ENCODE assay signal across 1 cellular context in the genomic region with DNA sequence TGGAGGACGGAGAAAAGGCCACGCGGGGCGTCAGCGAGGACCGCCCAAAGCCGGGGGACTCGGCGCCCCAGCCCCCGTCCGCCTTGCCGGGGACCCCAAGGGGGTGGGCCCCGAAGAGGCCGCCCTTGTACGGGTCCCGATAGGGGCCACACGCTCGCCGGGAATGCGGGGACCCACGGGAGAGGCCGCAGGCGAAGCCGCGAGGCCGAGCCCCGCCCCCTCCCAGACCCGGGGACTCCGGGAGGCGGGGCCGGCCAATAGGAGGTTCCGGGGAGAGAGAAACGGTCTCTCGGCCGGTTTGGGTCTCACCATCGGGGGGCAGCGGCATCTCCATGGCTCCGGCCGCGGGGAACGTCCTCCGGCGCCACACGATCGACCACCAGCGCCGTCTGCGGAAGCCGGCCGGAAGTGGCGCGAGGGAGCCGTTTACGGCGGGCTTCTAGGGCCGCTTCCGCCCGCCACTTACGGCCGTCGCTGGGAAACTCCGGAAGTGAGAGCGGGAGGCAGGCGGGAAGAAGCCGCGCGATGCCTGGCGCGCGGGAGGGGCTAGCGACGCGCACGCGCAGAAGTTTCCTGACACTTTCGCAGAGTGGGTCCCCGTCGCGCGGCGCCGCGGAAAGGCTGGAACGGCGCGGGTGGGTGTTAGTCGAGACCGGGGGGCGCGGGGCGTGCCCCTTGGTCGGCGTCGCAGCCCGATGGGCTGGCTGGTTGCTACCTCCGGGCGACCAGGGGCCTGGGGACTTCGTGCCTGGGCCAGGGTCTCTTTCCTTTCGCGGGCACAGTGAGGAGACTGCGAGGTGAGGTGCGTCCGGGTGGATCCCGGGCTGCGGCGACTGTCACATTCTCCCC.
A peak's percentile ranks its signal among the peaks of the same experiment; 100 is the strongest.
TF ChIP-seq lines count a peak whose summit lies in the region.

A gene with protein sequence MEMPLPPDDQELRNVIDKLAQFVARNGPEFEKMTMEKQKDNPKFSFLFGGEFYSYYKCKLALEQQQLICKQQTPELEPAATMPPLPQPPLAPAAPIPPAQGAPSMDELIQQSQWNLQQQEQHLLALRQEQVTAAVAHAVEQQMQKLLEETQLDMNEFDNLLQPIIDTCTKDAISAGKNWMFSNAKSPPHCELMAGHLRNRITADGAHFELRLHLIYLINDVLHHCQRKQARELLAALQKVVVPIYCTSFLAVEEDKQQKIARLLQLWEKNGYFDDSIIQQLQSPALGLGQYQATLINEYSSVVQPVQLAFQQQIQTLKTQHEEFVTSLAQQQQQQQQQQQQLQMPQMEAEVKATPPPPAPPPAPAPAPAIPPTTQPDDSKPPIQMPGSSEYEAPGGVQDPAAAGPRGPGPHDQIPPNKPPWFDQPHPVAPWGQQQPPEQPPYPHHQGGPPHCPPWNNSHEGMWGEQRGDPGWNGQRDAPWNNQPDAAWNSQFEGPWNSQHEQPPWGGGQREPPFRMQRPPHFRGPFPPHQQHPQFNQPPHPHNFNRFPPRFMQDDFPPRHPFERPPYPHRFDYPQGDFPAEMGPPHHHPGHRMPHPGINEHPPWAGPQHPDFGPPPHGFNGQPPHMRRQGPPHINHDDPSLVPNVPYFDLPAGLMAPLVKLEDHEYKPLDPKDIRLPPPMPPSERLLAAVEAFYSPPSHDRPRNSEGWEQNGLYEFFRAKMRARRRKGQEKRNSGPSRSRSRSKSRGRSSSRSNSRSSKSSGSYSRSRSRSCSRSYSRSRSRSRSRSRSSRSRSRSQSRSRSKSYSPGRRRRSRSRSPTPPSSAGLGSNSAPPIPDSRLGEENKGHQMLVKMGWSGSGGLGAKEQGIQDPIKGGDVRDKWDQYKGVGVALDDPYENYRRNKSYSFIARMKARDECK (minus strand): TSS at position 393 of the 849 bp plus-strand sequence. CDS start 59 bp downstream, at position 334.

TF ChIP-seq in K562, 482 proteins besides CTCF, POLR2A, EP300 and RAD21 (continued from another document and continues in another):
- TF ChIP-seq, protein P1, sequence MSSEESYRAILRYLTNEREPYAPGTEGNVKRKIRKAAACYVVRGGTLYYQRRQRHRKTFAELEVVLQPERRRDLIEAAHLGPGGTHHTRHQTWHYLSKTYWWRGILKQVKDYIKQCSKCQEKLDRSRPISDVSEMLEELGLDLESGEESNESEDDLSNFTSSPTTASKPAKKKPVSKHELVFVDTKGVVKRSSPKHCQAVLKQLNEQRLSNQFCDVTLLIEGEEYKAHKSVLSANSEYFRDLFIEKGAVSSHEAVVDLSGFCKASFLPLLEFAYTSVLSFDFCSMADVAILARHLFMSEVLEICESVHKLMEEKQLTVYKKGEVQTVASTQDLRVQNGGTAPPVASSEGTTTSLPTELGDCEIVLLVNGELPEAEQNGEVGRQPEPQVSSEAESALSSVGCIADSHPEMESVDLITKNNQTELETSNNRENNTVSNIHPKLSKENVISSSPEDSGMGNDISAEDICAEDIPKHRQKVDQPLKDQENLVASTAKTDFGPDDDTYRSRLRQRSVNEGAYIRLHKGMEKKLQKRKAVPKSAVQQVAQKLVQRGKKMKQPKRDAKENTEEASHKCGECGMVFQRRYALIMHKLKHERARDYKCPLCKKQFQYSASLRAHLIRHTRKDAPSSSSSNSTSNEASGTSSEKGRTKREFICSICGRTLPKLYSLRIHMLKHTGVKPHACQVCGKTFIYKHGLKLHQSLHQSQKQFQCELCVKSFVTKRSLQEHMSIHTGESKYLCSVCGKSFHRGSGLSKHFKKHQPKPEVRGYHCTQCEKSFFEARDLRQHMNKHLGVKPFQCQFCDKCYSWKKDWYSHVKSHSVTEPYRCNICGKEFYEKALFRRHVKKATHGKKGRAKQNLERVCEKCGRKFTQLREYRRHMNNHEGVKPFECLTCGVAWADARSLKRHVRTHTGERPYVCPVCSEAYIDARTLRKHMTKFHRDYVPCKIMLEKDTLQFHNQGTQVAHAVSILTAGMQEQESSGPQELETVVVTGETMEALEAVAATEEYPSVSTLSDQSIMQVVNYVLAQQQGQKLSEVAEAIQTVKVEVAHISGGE (CRISPR knock-in tag; IDR thresholded peaks at IDR 0.05): peak in 2 of 3 experiments; percentile 17 to 70; a peak in 3 of 6 replicates
- TF ChIP-seq HCFC1 (IDR thresholded peaks at IDR 0.05; ENCODE audit: low read depth, low read length) (peak; percentile 71), SAP30 (IDR thresholded peaks at IDR 0.05; ENCODE audit: borderline replicate concordance, insufficient read depth, low read depth, low read length, poor library complexity, severe bottlenecking) (peak; percentile 76), ZFX (CRISPR knock-in tag; IDR thresholded peaks at IDR 0.05) (peak; percentile 74), ELF2 (CRISPR knock-in tag; IDR thresholded peaks at IDR 0.05) (peak; percentile 91), CCNT2 (IDR thresholded peaks at IDR 0.05; ENCODE audit: borderline replicate concordance, extremely low read depth, insufficient read length, low read depth, low read length) (peak; percentile 87), GABPA (tag; conservative IDR thresholded peaks at IDR 0.05; ENCODE audit: low read depth) (peak; percentile 98), FOXP1 (CRISPR knock-in tag; IDR thresholded peaks at IDR 0.05) (0 out of 2 replicates have a peak, but pooled peaks have one; percentile 51), ZNF695 (CRISPR knock-in tag; IDR thresholded peaks at IDR 0.05) (peak; percentile 62; the same call in 1 of the 2 replicates), MXI1 (IDR thresholded peaks at IDR 0.05; ENCODE audit: low read depth, low read length) (0 out of 2 replicates have a peak, but pooled peaks have one; percentile 40), MBD2 (IDR thresholded peaks at IDR 0.05; ENCODE audit: borderline replicate concordance, low read depth) (peak; percentile 49; the same call in 1 of the 2 replicates), ZC3H11A (IDR thresholded peaks at IDR 0.05; ENCODE audit: low read depth, low read length) (no peak), ZNF316 (IDR thresholded peaks at IDR 0.05) (no peak), NONO (IDR thresholded peaks at IDR 0.05; ENCODE audit: low read depth in 2 of 2, low read length in 1 of 2) (peak; percentile 22 to 47; a peak in 2 of 4 replicates), ZNF766 (CRISPR knock-in tag; conservative IDR thresholded peaks at IDR 0.05) (0 out of 2 replicates have a peak, but pooled peaks have one; percentile 20), SMAD1 (IDR thresholded peaks at IDR 0.05; ENCODE audit: low read depth, low read length, partially characterized antibody) (peak; percentile 18), SRF (CRISPR knock-in tag; IDR thresholded peaks at IDR 0.05) (peak in 1 of 2 experiments; percentile 83; a peak in 2 of 4 replicates), MEF2A (IDR thresholded peaks at IDR 0.05; ENCODE audit: control insufficient read depth, low read depth, low read length) (no peak), TEAD1 (CRISPR knock-in tag; IDR thresholded peaks at IDR 0.05) (peak in 1 of 2 experiments; percentile 43; a peak in 1 of 4 replicates), NR3C1 (CRISPR knock-in tag; IDR thresholded peaks at IDR 0.05) (no peak), MAZ (CRISPR knock-in tag; conservative IDR thresholded peaks at IDR 0.05 in 1 of 2, IDR thresholded peaks at IDR 0.05 in 1 of 2) (peak; percentile 45 to 79), ZNF76 (CRISPR knock-in tag; IDR thresholded peaks at IDR 0.05; ENCODE audit: borderline replicate concordance) (no peak), L3MBTL2 (IDR thresholded peaks at IDR 0.05) (peak; percentile 88), HDAC1 (IDR thresholded peaks at IDR 0.05) (peak in 1 of 2 experiments; percentile 57; a peak in 1 of 4 replicates), CHD1 (IDR thresholded peaks at IDR 0.05; ENCODE audit: low read length) (peak; percentile 25), ZNF212 (CRISPR knock-in tag; IDR thresholded peaks at IDR 0.05) (no peak), SIN3A (IDR thresholded peaks at IDR 0.05; ENCODE audit: borderline replicate concordance in 2 of 2, control insufficient read depth in 1 of 2, low read depth in 2 of 2, low read length in 2 of 2) (peak; percentile 45 to 89; a peak in 2 of 4 replicates), CHD2 (IDR thresholded peaks at IDR 0.05; ENCODE audit: low read depth, low read length) (peak; percentile 92), ZNF224 (CRISPR knock-in tag; IDR thresholded peaks at IDR 0.05) (0 out of 2 replicates have a peak, but pooled peaks have one; percentile 50)
- TF ChIP-seq, protein P2, sequence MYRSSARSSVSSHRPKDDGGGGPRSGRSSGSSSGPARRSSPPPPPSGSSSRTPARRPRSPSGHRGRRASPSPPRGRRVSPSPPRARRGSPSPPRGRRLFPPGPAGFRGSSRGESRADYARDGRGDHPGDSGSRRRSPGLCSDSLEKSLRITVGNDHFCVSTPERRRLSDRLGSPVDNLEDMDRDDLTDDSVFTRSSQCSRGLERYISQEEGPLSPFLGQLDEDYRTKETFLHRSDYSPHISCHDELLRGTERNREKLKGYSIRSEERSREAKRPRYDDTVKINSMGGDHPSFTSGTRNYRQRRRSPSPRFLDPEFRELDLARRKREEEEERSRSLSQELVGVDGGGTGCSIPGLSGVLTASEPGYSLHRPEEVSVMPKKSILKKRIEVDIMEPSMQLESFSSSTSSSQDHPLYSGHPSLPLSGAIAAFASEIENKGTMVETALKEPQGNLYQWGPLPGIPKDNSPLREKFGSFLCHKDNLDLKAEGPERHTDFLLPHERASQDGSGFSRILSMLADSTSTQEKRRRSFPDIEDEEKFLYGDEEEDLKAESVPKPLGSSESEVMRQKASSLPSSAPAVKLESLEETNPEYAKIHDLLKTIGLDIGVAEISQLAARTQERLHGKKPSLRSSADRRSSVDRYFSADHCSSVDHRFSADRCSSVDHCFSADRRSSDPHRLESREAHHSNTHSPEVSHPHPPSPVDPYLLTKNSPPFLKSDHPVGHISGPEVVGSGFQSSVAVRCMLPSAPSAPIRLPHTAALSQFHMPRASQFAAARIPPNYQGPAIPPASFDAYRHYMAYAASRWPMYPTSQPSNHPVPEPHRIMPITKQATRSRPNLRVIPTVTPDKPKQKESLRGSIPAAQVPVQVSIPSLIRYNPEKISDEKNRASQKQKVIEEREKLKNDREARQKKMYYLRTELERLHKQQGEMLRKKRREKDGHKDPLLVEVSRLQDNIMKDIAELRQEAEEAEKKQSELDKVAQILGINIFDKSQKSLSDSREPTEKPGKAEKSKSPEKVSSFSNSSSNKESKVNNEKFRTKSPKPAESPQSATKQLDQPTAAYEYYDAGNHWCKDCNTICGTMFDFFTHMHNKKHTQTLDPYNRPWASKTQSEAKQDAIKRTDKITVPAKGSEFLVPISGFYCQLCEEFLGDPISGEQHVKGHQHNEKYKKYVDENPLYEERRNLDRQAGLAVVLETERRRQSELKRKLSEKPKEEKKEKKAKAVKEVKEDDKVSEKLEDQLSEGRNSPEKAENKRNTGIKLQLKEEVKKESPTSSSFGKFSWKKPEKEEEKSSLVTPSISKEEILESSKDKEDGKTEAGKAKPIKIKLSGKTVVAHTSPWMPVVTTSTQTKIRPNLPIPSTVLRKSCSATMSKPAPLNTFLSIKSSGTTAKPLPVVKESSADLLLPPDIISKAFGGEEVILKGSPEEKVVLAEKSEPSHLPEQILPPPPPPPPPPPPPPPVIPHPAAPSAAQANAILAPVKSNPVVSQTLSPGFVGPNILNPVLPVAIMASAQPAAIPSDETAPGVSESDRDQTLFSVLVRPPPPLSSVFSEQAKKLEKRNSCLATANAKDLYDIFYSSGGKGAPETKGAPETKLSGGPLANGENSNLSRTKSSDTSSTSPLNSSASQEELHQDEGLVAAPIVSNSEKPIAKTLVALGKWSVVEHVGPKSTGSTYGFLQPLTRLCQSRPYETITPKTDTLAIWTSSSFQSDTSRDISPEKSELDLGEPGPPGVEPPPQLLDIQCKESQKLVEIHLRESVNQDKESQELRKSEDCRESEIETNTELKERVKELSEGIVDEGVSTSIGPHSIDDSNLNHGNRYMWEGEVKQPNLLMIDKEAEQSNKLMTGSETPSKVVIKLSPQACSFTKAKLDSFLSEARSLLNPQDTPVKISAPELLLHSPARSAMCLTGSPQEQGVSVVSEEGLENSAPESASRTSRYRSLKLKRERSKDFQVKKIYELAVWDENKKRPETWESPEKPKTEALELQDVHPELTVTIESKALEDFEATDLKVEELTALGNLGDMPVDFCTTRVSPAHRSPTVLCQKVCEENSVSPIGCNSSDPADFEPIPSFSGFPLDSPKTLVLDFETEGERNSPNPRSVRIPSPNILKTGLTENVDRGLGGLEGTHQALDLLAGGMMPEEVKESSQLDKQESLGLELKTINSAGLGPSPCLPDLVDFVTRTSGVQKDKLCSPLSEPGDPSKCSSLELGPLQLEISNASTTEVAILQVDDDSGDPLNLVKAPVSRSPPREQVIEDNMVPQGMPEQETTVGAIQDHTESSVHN (IDR thresholded peaks at IDR 0.05; ENCODE audit: borderline replicate concordance in 1 of 2, low read depth in 1 of 2): no peak
- TF ChIP-seq, protein P3, sequence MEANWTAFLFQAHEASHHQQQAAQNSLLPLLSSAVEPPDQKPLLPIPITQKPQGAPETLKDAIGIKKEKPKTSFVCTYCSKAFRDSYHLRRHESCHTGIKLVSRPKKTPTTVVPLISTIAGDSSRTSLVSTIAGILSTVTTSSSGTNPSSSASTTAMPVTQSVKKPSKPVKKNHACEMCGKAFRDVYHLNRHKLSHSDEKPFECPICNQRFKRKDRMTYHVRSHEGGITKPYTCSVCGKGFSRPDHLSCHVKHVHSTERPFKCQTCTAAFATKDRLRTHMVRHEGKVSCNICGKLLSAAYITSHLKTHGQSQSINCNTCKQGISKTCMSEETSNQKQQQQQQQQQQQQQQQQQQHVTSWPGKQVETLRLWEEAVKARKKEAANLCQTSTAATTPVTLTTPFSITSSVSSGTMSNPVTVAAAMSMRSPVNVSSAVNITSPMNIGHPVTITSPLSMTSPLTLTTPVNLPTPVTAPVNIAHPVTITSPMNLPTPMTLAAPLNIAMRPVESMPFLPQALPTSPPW (CRISPR knock-in tag; IDR thresholded peaks at IDR 0.05): peak; percentile 79
- TF ChIP-seq, protein P4, sequence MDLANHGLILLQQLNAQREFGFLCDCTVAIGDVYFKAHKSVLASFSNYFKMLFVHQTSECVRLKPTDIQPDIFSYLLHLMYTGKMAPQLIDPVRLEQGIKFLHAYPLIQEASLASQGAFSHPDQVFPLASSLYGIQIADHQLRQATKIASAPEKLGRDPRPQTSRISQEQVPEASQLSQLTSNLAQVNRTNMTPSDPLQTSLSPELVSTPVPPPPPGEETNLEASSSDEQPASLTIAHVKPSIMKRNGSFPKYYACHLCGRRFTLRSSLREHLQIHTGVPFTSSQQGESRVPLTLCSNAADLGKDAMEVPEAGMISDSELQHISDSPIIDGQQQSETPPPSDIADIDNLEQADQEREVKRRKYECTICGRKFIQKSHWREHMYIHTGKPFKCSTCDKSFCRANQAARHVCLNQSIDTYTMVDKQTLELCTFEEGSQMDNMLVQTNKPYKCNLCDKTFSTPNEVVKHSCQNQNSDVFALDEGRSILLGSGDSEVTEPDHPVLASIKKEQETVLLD (IDR thresholded peaks at IDR 0.05): peak; percentile 91
- TF ChIP-seq, protein P5, sequence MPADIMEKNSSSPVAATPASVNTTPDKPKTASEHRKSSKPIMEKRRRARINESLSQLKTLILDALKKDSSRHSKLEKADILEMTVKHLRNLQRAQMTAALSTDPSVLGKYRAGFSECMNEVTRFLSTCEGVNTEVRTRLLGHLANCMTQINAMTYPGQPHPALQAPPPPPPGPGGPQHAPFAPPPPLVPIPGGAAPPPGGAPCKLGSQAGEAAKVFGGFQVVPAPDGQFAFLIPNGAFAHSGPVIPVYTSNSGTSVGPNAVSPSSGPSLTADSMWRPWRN (IDR thresholded peaks at IDR 0.05; ENCODE audit: low read depth): no peak
- TF ChIP-seq, protein P6, sequence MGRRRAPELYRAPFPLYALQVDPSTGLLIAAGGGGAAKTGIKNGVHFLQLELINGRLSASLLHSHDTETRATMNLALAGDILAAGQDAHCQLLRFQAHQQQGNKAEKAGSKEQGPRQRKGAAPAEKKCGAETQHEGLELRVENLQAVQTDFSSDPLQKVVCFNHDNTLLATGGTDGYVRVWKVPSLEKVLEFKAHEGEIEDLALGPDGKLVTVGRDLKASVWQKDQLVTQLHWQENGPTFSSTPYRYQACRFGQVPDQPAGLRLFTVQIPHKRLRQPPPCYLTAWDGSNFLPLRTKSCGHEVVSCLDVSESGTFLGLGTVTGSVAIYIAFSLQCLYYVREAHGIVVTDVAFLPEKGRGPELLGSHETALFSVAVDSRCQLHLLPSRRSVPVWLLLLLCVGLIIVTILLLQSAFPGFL (CRISPR knock-in tag; IDR thresholded peaks at IDR 0.05): peak; percentile 94; the same call in 1 of the 2 replicates
